In the genomic region with DNA sequence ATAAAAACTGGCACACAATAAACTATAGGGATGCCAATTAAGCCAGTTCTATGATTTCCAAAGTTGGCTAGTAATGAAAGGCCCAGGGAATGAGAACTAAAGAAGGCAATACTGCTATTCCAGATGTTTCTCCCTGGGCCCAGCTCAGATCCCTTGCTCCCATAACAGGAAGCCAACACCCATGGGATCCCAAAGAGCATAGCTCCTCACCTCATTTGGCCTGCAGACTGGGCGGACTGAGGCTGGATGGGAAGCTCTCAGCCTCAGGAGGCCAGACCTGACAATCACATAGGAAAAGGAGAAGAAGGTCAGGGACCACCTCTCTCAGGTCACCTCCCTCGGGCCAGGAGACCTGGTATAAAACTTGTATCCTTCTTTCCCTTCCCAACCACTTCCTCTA, we compare ENCODE assay signal across 20 cellular contexts. TPM values are rescaled to one million over a fixed set of nuclear protein-coding genes. Genes with fewer than 3 reads are reported as not detected.
DNase-seq lines count a peak whose midpoint lies in the region; ATAC-seq, FAIRE-seq and TF ChIP-seq lines count a peak whose summit lies in the region.
"Had no signal": no experiment of that assay in that cellular context is flagged by ENCODE, and none has a peak within 500 bp of the region (broad histone marks: within the 10 kb centered on the region; RNA-seq: fewer than 3 reads in every experiment).

No MANE protein-coding gene starts in this region.

- 59 to 70% methylated on average over 2 of the region's 2 CpGs for WGBS in tibial nerve, 2 donors

- H3K27me3 ChIP-seq in tibial nerve: no peaks in the 10 kb centered on the region

- peaks cover 6% of the 10 kb centered on the region for H3K36me3 Mint-ChIP-seq in activated naive CD4-positive, alpha-beta T cell treated with anti-CD3 and anti-CD28 coated beads, Interleukin-2, amount 50 U/mL, for 24 hours
- H3K36me3 Mint-ChIP-seq in central memory CD8-positive, alpha-beta T cell (ENCODE audit: insufficient read depth): peaks cover 11% of the 10 kb centered on the region
- no peaks in the 10 kb centered on the region for H3K36me3 Mint-ChIP-seq in natural killer cell
- peaks cover 2% of the 10 kb centered on the region for H3K36me3 Mint-ChIP-seq in osteocyte (ENCODE audit: unreplicated experiment)
- H3K36me3 Mint-ChIP-seq: WTC11 had no signal

- FAIRE-seq in RCC 7860 (lab: Jason Lieb, UNC): no peak
- FAIRE-seq: colon had no signal

- peak overlapping the region in 3 of 4 donors; percentile 18 to 39 (median 21) for H3K27ac ChIP-seq in tibial nerve
- H3K27ac ChIP-seq: C4-2B, KMS-11 had no signal

- no peak overlapping the region for H3K4me3 ChIP-seq in tibial nerve
- H3K4me3 ChIP-seq: mucosa of descending colon had no signal

- ATAC-seq in central memory CD8-positive, alpha-beta T cell (replicated peaks; ENCODE audit: extremely low read depth, poor library complexity, severe bottlenecking): no peak
- ATAC-seq in natural killer cell: no peak
- no peak for ATAC-seq in HG03025 (IDR thresholded peaks at IDR 0.05; ENCODE audit: low FRiP score, unreplicated experiment)
- ATAC-seq: left lobe of liver, mucosa of descending colon, WTC11 had no signal

- intact Hi-C loops in natural killer cell (cut with micrococcal nuclease): loop anchor here (2.0 kb wide), 1 partner anchor 15 kb away; no protein-coding TSS in a partner anchor

- H3K36me3 ChIP-seq in tibial nerve: peaks cover 0 to 13% (median 0%) of the 10 kb centered on the region in 3 donors

- H3K27me3 Mint-ChIP-seq in activated naive CD4-positive, alpha-beta T cell treated with anti-CD3 and anti-CD28 coated beads, Interleukin-2, amount 50 U/mL, for 24 hours: no peaks in the 10 kb centered on the region
- no peaks in the 10 kb centered on the region for H3K27me3 Mint-ChIP-seq in central memory CD8-positive, alpha-beta T cell
- H3K27me3 Mint-ChIP-seq in natural killer cell (ENCODE audit: low read depth in 2 of 2): no peaks in the 10 kb centered on the region
- no peaks in the 10 kb centered on the region for H3K27me3 Mint-ChIP-seq in osteocyte (ENCODE audit: unreplicated experiment)

- peaks cover 0 to 95% (median 65%) of the 10 kb centered on the region in 4 donors for H3K4me1 ChIP-seq in tibial nerve

- TF ChIP-seq POLR2A in tibial nerve (IDR thresholded peaks at IDR 0.05): no peak

- DNase-seq in activated naive CD4-positive, alpha-beta T cell treated with anti-CD3 and anti-CD28 coated beads, Interleukin-2, amount 50 U/mL, for 16 hours: no peak
- DNase-seq in central memory CD8-positive, alpha-beta T cell (ENCODE audit: low spot score in 2 of 2): no peak
- DNase-seq in natural killer cell (no peak), tibial nerve (ENCODE audit: low spot score in 2 of 2) (no peak), RCC 7860 (ENCODE audit: low spot score) (no peak), osteocyte (ENCODE audit: extremely low spot score, unreplicated experiment) (no peak)
- DNase-seq: foreskin fibroblast; mucosa of descending colon; NCI-H1105; NCI-H526 treated with DMSO at 0.1 percent for 48 hours; stimulated activated CD4-positive, alpha-beta T cell treated with anti-CD3 and anti-CD28 coated beads, Interleukin-4, amount 100 ng/mL, for 1 hour; T-helper 2 cell had no signal

- no peaks in the 10 kb centered on the region for H3K9me3 Mint-ChIP-seq in activated naive CD4-positive, alpha-beta T cell treated with anti-CD3 and anti-CD28 coated beads, Interleukin-2, amount 50 U/mL, for 24 hours
- no peaks in the 10 kb centered on the region for H3K9me3 Mint-ChIP-seq in central memory CD8-positive, alpha-beta T cell
- H3K9me3 Mint-ChIP-seq in natural killer cell (no peaks in the 10 kb centered on the region), osteocyte (ENCODE audit: unreplicated experiment) (no peaks in the 10 kb centered on the region)
- H3K9me3 Mint-ChIP-seq: WTC11 had no signal

- peaks cover 88% of the 10 kb centered on the region for H3K4me1 Mint-ChIP-seq in activated naive CD4-positive, alpha-beta T cell treated with anti-CD3 and anti-CD28 coated beads, Interleukin-2, amount 50 U/mL, for 24 hours
- H3K4me1 Mint-ChIP-seq in central memory CD8-positive, alpha-beta T cell: peaks cover 86% of the 10 kb centered on the region
- H3K4me1 Mint-ChIP-seq in natural killer cell: peaks cover 67 to 91% of the 10 kb centered on the region in 2 donors
- peaks cover 28% of the 10 kb centered on the region for H3K4me1 Mint-ChIP-seq in osteocyte (ENCODE audit: unreplicated experiment)

- peak overlapping the region; percentile 81 for H3K27ac Mint-ChIP-seq in activated naive CD4-positive, alpha-beta T cell treated with anti-CD3 and anti-CD28 coated beads, Interleukin-2, amount 50 U/mL, for 24 hours
- peak overlapping the region; percentile 55 for H3K27ac Mint-ChIP-seq in central memory CD8-positive, alpha-beta T cell (ENCODE audit: low read depth)
- H3K27ac Mint-ChIP-seq in natural killer cell (peak overlapping the region; percentile 49 to 60), osteocyte (ENCODE audit: unreplicated experiment) (no peak overlapping the region)
- H3K27ac Mint-ChIP-seq: WTC11 had no signal

- H3K9me3 ChIP-seq in tibial nerve: no peaks in the 10 kb centered on the region
- H3K9me3 ChIP-seq: mucosa of descending colon had no signal

- TF ChIP-seq EP300 in tibial nerve (IDR thresholded peaks at IDR 0.05): no peak

- TF ChIP-seq CTCF in natural killer cell (IDR thresholded peaks at IDR 0.05) (no peak), tibial nerve (IDR thresholded peaks at IDR 0.05) (no peak), osteocyte (IDR thresholded peaks at IDR 0.05) (no peak)

- no peak overlapping the region for H3K4me3 Mint-ChIP-seq in activated naive CD4-positive, alpha-beta T cell treated with anti-CD3 and anti-CD28 coated beads, Interleukin-2, amount 50 U/mL, for 24 hours
- no peak overlapping the region for H3K4me3 Mint-ChIP-seq in central memory CD8-positive, alpha-beta T cell
- H3K4me3 Mint-ChIP-seq in natural killer cell (no peak overlapping the region), osteocyte (ENCODE audit: unreplicated experiment) (no peak overlapping the region)
- H3K4me3 Mint-ChIP-seq: WTC11 had no signal

RNA-seq across cellular contexts. Expression of a gene that starts 5.3 kb away (rescaled TPM):
- total RNA-seq in natural killer cell (10 to 100 TPM; 38.9 to 48.0 (median 47.9) TPM), tibial nerve (10 to 100 TPM; 46.8 to 63.9 (median 52.1) TPM), osteocyte (12.6 and 14.1 TPM in 2 replicates)

RNA-seq across cellular contexts. Expression of a gene that starts 32.2 kb away (rescaled TPM):
- 10 to 100 TPM in 1 of 3 donors, 1 to 10 TPM in 2; 7.0 to 11.9 (median 8.8) TPM for total RNA-seq in natural killer cell
- total RNA-seq in tibial nerve: 10 to 100 TPM; 38.7 to 57.9 (median 45.3) TPM
- total RNA-seq in osteocyte: 11.8 and 12.2 TPM in 2 replicates

RNA-seq across cellular contexts. Expression of a gene that starts 35.2 kb away (rescaled TPM):
- total RNA-seq in natural killer cell: 100 to 1,000 TPM; 309 to 340 (median 319) TPM
- total RNA-seq in tibial nerve: 10 to 100 TPM; 76.2 to 98.1 (median 91.7) TPM
- 170 and 187 TPM in 2 replicates for total RNA-seq in osteocyte

RNA-seq across cellular contexts. Expression of a gene that starts 35.3 kb away (rescaled TPM):
- total RNA-seq in natural killer cell (1 to 10 TPM; 7.7 to 9.7 (median 8.4) TPM), tibial nerve (10 to 100 TPM in 1 of 4 donors, 1 to 10 TPM in 3; 1.0 to 10.5 (median 5.2) TPM), osteocyte (2.9 and 3.7 TPM in 2 replicates)

RNA-seq across cellular contexts. Expression of a gene that starts 54.8 kb away (rescaled TPM):
- 100 to 1,000 TPM in 1 of 3 donors, 10 to 100 TPM in 2; 17.4 to 142 (median 18.1) TPM for total RNA-seq in natural killer cell
- 10 to 100 TPM in 1 of 4 donors, 1 to 10 TPM in 3; 1.4 to 19.7 (median 4.2) TPM for total RNA-seq in tibial nerve
- not detected in 2 replicates for total RNA-seq in osteocyte
- total RNA-seq: A673, WTC11 had no signal
